In genomic region chr11:118917488-118918127, GRCh38 we compare ENCODE assay signal across 8 cellular contexts. TPM values are rescaled to one million over a fixed set of nuclear protein-coding genes. Genes with fewer than 3 reads are reported as not detected.
DNase-seq lines count a peak whose midpoint lies in the region; ATAC-seq and TF ChIP-seq lines count a peak whose summit lies in the region.

No MANE protein-coding gene starts in this region.

- no peaks in the 10 kb centered on the region for H3K36me3 ChIP-seq in left lung

- H3K9me3 ChIP-seq in left lung = no peaks in the 10 kb centered on the region

- no peaks in the 10 kb centered on the region for H3K27me3 ChIP-seq in left lung

- CTCF ChIA-PET in RWPE1 (lab: Yijun Ruan, JAX) = interaction anchor here (1.0 kb wide), 1 partner anchor 8 kb away, joined by 3 read pairs; the partner anchor contains the start of gene BCL9L

- POLR2A ChIA-PET in RWPE1 (lab: Yijun Ruan, JAX; ENCODE audit: low non-redundant PET) = no interaction called here

- intact Hi-C loops in left lung (cut with DNase I) = no loop called here

- DNase-seq in NCI-H146 (lab: John Stamatoyannopoulos, UW) = peak; percentile 81
- no peak for DNase-seq in NCI-H146 treated with DMSO at 0.1 percent for 48 hours (lab: John Stamatoyannopoulos, UW; ENCODE audit: unreplicated experiment)
- DNase-seq in RWPE1 (ENCODE audit: low spot score) = peak; percentile 72
- no peak for DNase-seq in caudate nucleus (lab: John Stamatoyannopoulos, UW)
- DNase-seq in left lung = peak; percentile 75 to 86
- peak; percentile 79 for DNase-seq in stromal cell of bone marrow (ENCODE audit: low read depth)

- peak overlapping the region in 1 of 2 donors; percentile 17 for H3K4me3 ChIP-seq in left lung

- peak overlapping the region; percentile 100 for H3K27ac ChIP-seq in RWPE1
- H3K27ac ChIP-seq in caudate nucleus (ENCODE audit: low read depth, low read length) = peak overlapping the region; percentile 71
- peak overlapping the region; percentile 82 to 89 for H3K27ac ChIP-seq in left lung

- H3K4me1 ChIP-seq in left lung = peaks cover 96 to 98% of the 10 kb centered on the region in 2 donors

- peak; percentile 1 for ATAC-seq in left lung
- no peak for ATAC-seq in HG03571 (IDR thresholded peaks at IDR 0.05; ENCODE audit: unreplicated experiment)
- no peak for ATAC-seq in HG02571 (IDR thresholded peaks at IDR 0.05; ENCODE audit: unreplicated experiment)

- TF ChIP-seq CTCF in RWPE1 (conservative IDR thresholded peaks at IDR 0.05; ENCODE audit: low read depth) (no peak), left lung (IDR thresholded peaks at IDR 0.05) (no peak)

RNA-seq across cellular contexts. Expression of gene BCL9L, which starts 8.1 kb away (rescaled TPM):
- 10 to 100 TPM; 79.4 to 88.9 TPM for total RNA-seq in left lung

RNA-seq across cellular contexts. Expression of gene CXCR5, which starts 33.9 kb away (rescaled TPM):
- total RNA-seq in left lung = under 1 TPM in 1 of 2 donors, not detected in 1; 0.10 TPM

RNA-seq across cellular contexts. Expression of gene UPK2, which starts 38.5 kb away (rescaled TPM):
- not detected for total RNA-seq in left lung

RNA-seq across cellular contexts. Expression of gene FOXR1, which starts 54.0 kb away (rescaled TPM):
- not detected for total RNA-seq in left lung

Comparison
In these comparisons a context has a peak if more than half of its experiments do, and no peak if none do; other contexts are left out.
1. DNase-seq: peak in NCI-H146 (single experiment), RWPE1 (single experiment), left lung (2 of 2) and stromal cell of bone marrow (single experiment); none in NCI-H146 treated with DMSO at 0.1 percent for 48 hours (single experiment) and caudate nucleus (0 of 61).
2. Peak in every context shown above with its lines, with median percentiles within 50 percentile points of each other: H3K27ac ChIP-seq.